8 cellular contexts compared by ENCODE assay signal in genomic region chr13:36981156-36981743, GRCh38. TPM values are rescaled to one million over a fixed set of nuclear protein-coding genes. Genes with fewer than 3 reads are reported as not detected.
A peak's percentile ranks its signal among the peaks of the same experiment; 100 is the strongest.
DNase-seq lines count a peak whose midpoint lies in the region; ATAC-seq, FAIRE-seq and TF ChIP-seq lines count a peak whose summit lies in the region.

No MANE protein-coding gene starts in this region.

- H2AFZ ChIP-seq in K562 (ENCODE audit: low read depth, low read length): no peak overlapping the region

- H3K4me3 ChIP-seq in K562 (no peak overlapping the region), lung (no peak overlapping the region)

- DNase-seq in COR-L47 (lab: John Stamatoyannopoulos, UW): peak; percentile 33
- DNase-seq in NCI-H2081 treated with DMSO at 0.1 percent for 48 hours (lab: John Stamatoyannopoulos, UW): peak; percentile 16
- peak; percentile 9 to 16 (median 13) for DNase-seq in K562 (ENCODE audit: extremely low read depth in 1 of 4, low spot score in 3 of 4)
- DNase-seq in lung (ENCODE audit: low spot score): no peak
- DNase-seq in activated T-cell treated with anti-CD3 and anti-CD28 coated beads for 4 hours: no peak
- no peak for DNase-seq in activated T-cell treated with anti-CD3 and anti-CD28 coated beads, Interleukin-2, amount 50 U/mL, for 48 hours

- CTCF ChIA-PET in K562 (lab: Yijun Ruan, JAX; ENCODE audit: low intra/inter-chr PET ratio): interaction anchor here (0.9 to 1.1 kb wide), 2 partner anchors 123 to 133 kb away, joined by 4 to 5 read pairs; no protein-coding TSS in a partner anchor

- H4K20me1 ChIP-seq in K562 (replicated peaks; ENCODE audit: control insufficient read depth, insufficient read depth, low read length): no peaks in the 10 kb centered on the region

- no peaks in the 10 kb centered on the region for H3K9me3 ChIP-seq in K562 (replicated peaks; ENCODE audit: control insufficient read depth, insufficient read depth, low read depth, low read length)
- no peaks in the 10 kb centered on the region for H3K9me3 ChIP-seq in lung (ENCODE audit: control insufficient read depth in 2 of 2, insufficient read depth in 1 of 2, low read length in 1 of 2)

- H3K27me3 ChIP-seq in K562 (ENCODE audit: control insufficient read depth in 2 of 2, insufficient read depth in 2 of 2, low read length in 2 of 2) (no peaks in the 10 kb centered on the region), lung (ENCODE audit: control insufficient read depth, insufficient read depth) (no peaks in the 10 kb centered on the region)

- WGBS in K562 (ENCODE audit: insufficient coverage, low coverage, missing lambda C conversion rate): 48% methylated on average over 6 of the region's 6 CpGs
- 28 to 36% methylated on average over 6 of the region's 6 CpGs for WGBS in lung, 2 donors

- no peaks in the 10 kb centered on the region for H3K9me1 ChIP-seq in K562 (ENCODE audit: control insufficient read depth, insufficient read depth, low read length)

- H3K79me2 ChIP-seq in K562 (ENCODE audit: control insufficient read depth, insufficient read depth, low read length): no peaks in the 10 kb centered on the region

- H3K4me1 ChIP-seq in K562 (replicated peaks in 1 of 2; ENCODE audit: control insufficient read depth in 2 of 2, insufficient read depth in 2 of 2, low read length in 2 of 2): no peaks in the 10 kb centered on the region
- H3K4me1 ChIP-seq in lung (ENCODE audit: control insufficient read depth in 2 of 2, insufficient read depth in 2 of 2, low read length in 2 of 2): no peaks in the 10 kb centered on the region

- in situ Hi-C loops in K562 (cut with MboI): loop anchor here (10.0 kb wide), 1 partner anchor 126 kb away; no protein-coding TSS in a partner anchor

- TF ChIP-seq RAD21 in K562 (CRISPR knock-in tag; conservative IDR thresholded peaks at IDR 0.05 in 1 of 2, IDR thresholded peaks at IDR 0.05 in 1 of 2): peak; percentile 30 to 43; a peak in 3 of 4 replicates

- no peak for TF ChIP-seq EP300 in K562 (IDR thresholded peaks at IDR 0.05; ENCODE audit: low read length)

- no peak overlapping the region for H3K4me2 ChIP-seq in K562 (ENCODE audit: insufficient read depth, low read length)

- ATAC-seq in GM21390 (IDR thresholded peaks at IDR 0.05; ENCODE audit: unreplicated experiment) (peak; percentile 71), K562 (peak; percentile 45; the same call in 1 of the 3 replicates), lung (ENCODE audit: insufficient read depth, low FRiP score) (peak; percentile 81), HG03108 (IDR thresholded peaks at IDR 0.05; ENCODE audit: unreplicated experiment) (no peak)

- POLR2A ChIA-PET in K562 (lab: Yijun Ruan, JAX): interaction anchor here (1.0 to 1.3 kb wide), 3 partner anchors 10 to 17 kb away, joined by 3 to 5 read pairs (median 4); no protein-coding TSS in a partner anchor

- TF ChIP-seq POLR2A in K562 (conservative IDR thresholded peaks at IDR 0.05): no peak

- H3K27ac ChIP-seq in K562 (ENCODE audit: extremely low read depth, low read depth, low read length) (no peak overlapping the region), lung (ENCODE audit: low read depth in 1 of 2, low read length in 1 of 2) (no peak overlapping the region)

- peak; percentile 68 for FAIRE-seq in K562 (lab: Jason Lieb, UNC)

- no peak overlapping the region for H3K9ac ChIP-seq in K562 (ENCODE audit: insufficient read depth in 1 of 2, low read depth in 2 of 2, low read length in 2 of 2)

- H3K36me3 ChIP-seq in K562 (ENCODE audit: control insufficient read depth, insufficient read depth, low read length) (peaks cover 60% of the 10 kb centered on the region; the same call in 2 of the 3 replicates), lung (ENCODE audit: control insufficient read depth in 2 of 2, insufficient read depth in 2 of 2, low read length in 2 of 2) (peaks cover 14 to 15% of the 10 kb centered on the region in 2 donors)

- intact Hi-C loops in K562 (cut with micrococcal nuclease): loop anchor here (5.0 kb wide), 1 partner anchor 124 kb away; no protein-coding TSS in a partner anchor

- no TSS peak for BruUV-seq in K562 (replicated peaks; lab: Mats Ljungman, UMichigan)

- TF ChIP-seq CTCF in K562 (IDR thresholded peaks at IDR 0.05 in 2 of 3, conservative IDR thresholded peaks at IDR 0.05 in 1 of 3; ENCODE audit: insufficient read depth in 2 of 3, low read depth in 1 of 3, low read length in 3 of 3): peak in 1 of 3 experiments; percentile 46; a peak in 2 of 6 replicates
- peak; percentile 18 for TF ChIP-seq CTCF in lung (IDR thresholded peaks at IDR 0.05; ENCODE audit: control extremely low read depth, extremely low read depth)

TF ChIP-seq in K562, 482 proteins besides CTCF, POLR2A, EP300 and RAD21:
- TF ChIP-seq HES1 (IDR thresholded peaks at IDR 0.05; ENCODE audit: low read depth): no peak
- TF ChIP-seq FOXK2 (conservative IDR thresholded peaks at IDR 0.05 in 1 of 2, IDR thresholded peaks at IDR 0.05 in 1 of 2; ENCODE audit: low read depth in 2 of 2): no peak
- no peak for TF ChIP-seq ETS2 (tag; IDR thresholded peaks at IDR 0.05; ENCODE audit: borderline replicate concordance, poor library complexity, severe bottlenecking)
- no peak for TF ChIP-seq KDM5B (IDR thresholded peaks at IDR 0.05; ENCODE audit: insufficient replicate concordance, low read depth, low read length)
- TF ChIP-seq SRSF9 (IDR thresholded peaks at IDR 0.05; ENCODE audit: borderline replicate concordance, low read depth, low read length): no peak

RNA-seq across cellular contexts. Expression of gene ALG5, which starts 17.9 kb away (rescaled TPM):
- 29.2 and 46.7 TPM in 2 replicates for total RNA-seq in K562 (2011; cell fraction: chromatin; rRNA removed; ENCODE audit: low replicate concordance)
- 50.2 and 54.5 TPM in 2 replicates for total RNA-seq in K562 (2011; cell fraction: nucleolus; rRNA removed)
- total RNA-seq in K562 (2011; cell fraction: nucleoplasm; rRNA removed): 54.8 and 75.2 TPM in 2 replicates
- 36.6 and 41.8 TPM in 2 replicates for total RNA-seq in K562 (2014; rRNA removed)
- total RNA-seq in K562 (2014; rRNA removed; fragmentation: Illumina TruSeq; extraction: Trizol): 52.7 and 59.5 TPM in 2 replicates
- total RNA-seq in K562 (2015; rRNA removed; fragmentation: Illumina TruSeq; extraction: Trizol): 45.2 and 47.3 TPM in 2 replicates
- total RNA-seq in K562 (2021): 31.3 and 33.6 TPM in 2 replicates
- 39.8 and 58.9 TPM in 2 replicates for polyA plus RNA-seq in K562 (2011; rRNA removed)
- 11.6 and 22.1 TPM in 2 replicates for polyA plus RNA-seq in K562 (2011; cell fraction: cytosol; rRNA removed)
- 15.8 and 19.7 TPM in 2 replicates for polyA plus RNA-seq in K562 (2011; cell fraction: nucleus; rRNA removed)
- 30.3 and 32.3 TPM in 2 replicates for polyA plus RNA-seq in K562 (2012)
- 43.3 and 46.7 TPM in 2 replicates for polyA plus RNA-seq in K562 (2014; fragmentation: Illumina TruSeq; extraction: Trizol)
- 10 to 100 TPM; 76.7 to 80.5 TPM for polyA plus RNA-seq in K562 (2014; fragmentation: Nextera tagmentation; extraction: Ambion mirVana)
- 44.5 and 48.2 TPM in 2 replicates for polyA plus RNA-seq in K562 (2014; rRNA removed)
- polyA minus RNA-seq in K562 (2011; rRNA and poly(A)+ RNA removed): 29.5 and 30.8 TPM in 2 replicates
- polyA minus RNA-seq in K562 (2011; cell fraction: cytosol; rRNA and poly(A)+ RNA removed): 8.8 and 14.4 TPM in 2 replicates
- polyA minus RNA-seq in K562 (2011; cell fraction: nucleus; rRNA and poly(A)+ RNA removed): 27.9 and 30.2 TPM in 2 replicates
- 10 to 100 TPM; 26.6 to 34.8 TPM for total RNA-seq in lung
- polyA plus RNA-seq in lung: 10 to 100 TPM; 54.1 to 54.2 TPM

RNA-seq across cellular contexts. Expression of gene EXOSC8, which starts 19.3 kb away (rescaled TPM):
- 47.0 and 108 TPM in 2 replicates for total RNA-seq in K562 (2011; cell fraction: chromatin; rRNA removed; ENCODE audit: low replicate concordance)
- 32.4 and 43.4 TPM in 2 replicates for total RNA-seq in K562 (2011; cell fraction: nucleolus; rRNA removed)
- total RNA-seq in K562 (2011; cell fraction: nucleoplasm; rRNA removed): 77.8 and 103 TPM in 2 replicates
- total RNA-seq in K562 (2014; rRNA removed) (67.4 and 81.1 TPM in 2 replicates), K562 (2014; rRNA removed; fragmentation: Illumina TruSeq; extraction: Trizol) (104 and 116 TPM in 2 replicates), K562 (2015; rRNA removed; fragmentation: Illumina TruSeq; extraction: Trizol) (86.4 and 87.4 TPM in 2 replicates), K562 (2021) (75.3 and 75.5 TPM in 2 replicates), lung (10 to 100 TPM; 28.3 to 39.4 TPM)
- polyA plus RNA-seq in K562 (2011; rRNA removed) (104 and 116 TPM in 2 replicates), K562 (2014; fragmentation: Illumina TruSeq; extraction: Trizol) (133 and 137 TPM in 2 replicates), K562 (2014; fragmentation: Nextera tagmentation; extraction: Ambion mirVana) (100 to 1,000 TPM; 564 to 571 TPM), K562 (2014; rRNA removed) (110 and 139 TPM in 2 replicates), lung (10 to 100 TPM; 24.1 to 65.9 TPM)
- 39.5 and 67.3 TPM in 2 replicates for polyA plus RNA-seq in K562 (2011; cell fraction: cytosol; rRNA removed)
- polyA plus RNA-seq in K562 (2011; cell fraction: nucleus; rRNA removed): 78.7 and 122 TPM in 2 replicates
- 87.5 and 161 TPM in 2 replicates for polyA plus RNA-seq in K562 (2012)
- 70.5 and 79.1 TPM in 2 replicates for polyA minus RNA-seq in K562 (2011; rRNA and poly(A)+ RNA removed)
- 24.5 and 28.5 TPM in 2 replicates for polyA minus RNA-seq in K562 (2011; cell fraction: cytosol; rRNA and poly(A)+ RNA removed)
- 21.3 and 34.3 TPM in 2 replicates for polyA minus RNA-seq in K562 (2011; cell fraction: nucleus; rRNA and poly(A)+ RNA removed)

Comparison
In these comparisons a context has a peak if more than half of its experiments do, and no peak if none do; other contexts are left out.
1. DNase-seq: peak in COR-L47 (single experiment), NCI-H2081 treated with DMSO at 0.1 percent for 48 hours (single experiment) and K562 (4 of 4); none in lung (single experiment), activated T-cell treated with anti-CD3 and anti-CD28 coated beads for 4 hours (single experiment) and activated T-cell treated with anti-CD3 and anti-CD28 coated beads, Interleukin-2, amount 50 U/mL, for 48 hours (0 of 2).